Comparison of ENCODE assay signal across 22 cellular contexts in genomic region chr13:35699181-35699580, GRCh38.
DNase-seq lines count a peak whose midpoint lies in the region; ATAC-seq, FAIRE-seq and TF ChIP-seq lines count a peak whose summit lies in the region.
"Had no signal": no experiment of that assay in that cellular context is flagged by ENCODE, and none has a peak within 500 bp of the region (broad histone marks: within the 10 kb centered on the region; RNA-seq: fewer than 3 reads in every experiment).

No MANE protein-coding gene starts in this region.

- H3K9me3 ChIP-seq in astrocyte (ENCODE audit: insufficient read depth, low read depth, low read length) (no peaks in the 10 kb centered on the region), suprapubic skin (no peaks in the 10 kb centered on the region)

- peak overlapping the region; percentile 65 for H3K9ac ChIP-seq in astrocyte (ENCODE audit: low read length)
- H3K9ac ChIP-seq: parathyroid adenoma had no signal

- H3K9me2 ChIP-seq in GM23338 (ENCODE audit: insufficient read depth), result peaks cover 7% of the 10 kb centered on the region

- WGBS in suprapubic skin, result 67% methylated on average over 6 of the region's 6 CpGs

- no peak for TF ChIP-seq CTCF in GM23338 (conservative IDR thresholded peaks at IDR 0.05; ENCODE audit: low read depth in 2 of 2)
- TF ChIP-seq CTCF in astrocyte (IDR thresholded peaks at IDR 0.05; ENCODE audit: insufficient read depth, low read depth, low read length), result no peak
- no peak for TF ChIP-seq CTCF in suprapubic skin (IDR thresholded peaks at IDR 0.05)

- no peak for TF ChIP-seq POLR2A in suprapubic skin (IDR thresholded peaks at IDR 0.05)

- ATAC-seq in GM23338 (no peak), left ventricle myocardium superior (peak; percentile 74), HG02642 (IDR thresholded peaks at IDR 0.05; ENCODE audit: poor library complexity, unreplicated experiment) (no peak)
- ATAC-seq in stimulated activated memory B cell treated with anti-CD40 and anti-IgM and Interleukin-4, amounts not matched to agents 10 μg/mL and 1 μg/mL and 100 μg/mL, for 72 hours, result no peak
- ATAC-seq: effector memory CD8-positive, alpha-beta T cell had no signal

- H3K9me3 Mint-ChIP-seq in GM23338, result no peaks in the 10 kb centered on the region; the same call in 2 of the 3 replicates
- H3K9me3 Mint-ChIP-seq in astrocyte (ENCODE audit: unreplicated experiment), result no peaks in the 10 kb centered on the region
- H3K9me3 Mint-ChIP-seq in stimulated activated memory B cell treated with anti-CD40 and anti-IgM and Interleukin-4, amounts not matched to agents 10 μg/mL and 1 μg/mL and 100 μg/mL, for 72 hours, result peaks cover 3% of the 10 kb centered on the region

- TF ChIP-seq EP300 in suprapubic skin (IDR thresholded peaks at IDR 0.05), result no peak

- DNase-seq in GM23338 (ENCODE audit: low spot score) (no peak), astrocyte (ENCODE audit: low read depth) (peak; percentile 68), left ventricle myocardium superior (no peak), suprapubic skin (ENCODE audit: low spot score in 2 of 2) (peak in 1 of 2 donors; percentile 54), NCI-H1436 (lab: John Stamatoyannopoulos, UW) (no peak)
- no peak for DNase-seq in activated T-cell treated with anti-CD3 and anti-CD28 coated beads, Interleukin-2, amount 50 U/mL, for 48 hours
- DNase-seq: activated CD4-positive, alpha-beta T cell treated with anti-CD3 and anti-CD28 coated beads for 4 hours; activated CD8-positive, alpha-beta memory T cell treated with anti-CD3 and anti-CD28 coated beads, Interleukin-2, amount 50 U/mL, for 48 hours; activated naive CD4-positive, alpha-beta T cell treated with anti-CD3 and anti-CD28 coated beads, Interleukin-2, amount 10 ng/mL, durations not matched to agents 7 days and 5 days; C1 segment of cervical spinal cord; DMS53; effector memory CD8-positive, alpha-beta T cell; islet precursor cell; NCI-H1694 treated with DMSO at 0.1 percent for 48 hours; SHP77; spleen had no signal

- no peak overlapping the region for H3K4me3 Mint-ChIP-seq in GM23338
- H3K4me3 Mint-ChIP-seq in astrocyte (ENCODE audit: unreplicated experiment), result no peak overlapping the region
- no peak overlapping the region for H3K4me3 Mint-ChIP-seq in stimulated activated memory B cell treated with anti-CD40 and anti-IgM and Interleukin-4, amounts not matched to agents 10 μg/mL and 1 μg/mL and 100 μg/mL, for 72 hours
- H3K4me3 Mint-ChIP-seq: activated naive CD4-positive, alpha-beta T cell treated with anti-CD3 and anti-CD28 coated beads, Interleukin-2, amount 10 ng/mL, durations not matched to agents 7 days and 5 days; effector memory CD8-positive, alpha-beta T cell; stimulated activated naive CD8-positive, alpha-beta T cell treated with anti-CD3 and anti-CD28 coated beads, Interleukin-15, Interleukin-2, amounts not matched to agents 100 ng/mL and 50 ng/mL, for 24 hours had no signal

- H3K27me3 Mint-ChIP-seq in GM23338 (ENCODE audit: insufficient read depth, low read depth, poor library complexity) (peaks cover 7% of the 10 kb centered on the region), astrocyte (ENCODE audit: low read depth, unreplicated experiment) (peaks cover 2% of the 10 kb centered on the region)
- peaks cover 12% of the 10 kb centered on the region for H3K27me3 Mint-ChIP-seq in stimulated activated memory B cell treated with anti-CD40 and anti-IgM and Interleukin-4, amounts not matched to agents 10 μg/mL and 1 μg/mL and 100 μg/mL, for 72 hours
- H3K27me3 Mint-ChIP-seq: activated naive CD4-positive, alpha-beta T cell treated with anti-CD3 and anti-CD28 coated beads, Interleukin-2, amount 10 ng/mL, durations not matched to agents 7 days and 5 days; effector memory CD8-positive, alpha-beta T cell had no signal

- H3K4me3 ChIP-seq in GM23338, result no peak overlapping the region
- peak overlapping the region; percentile 43 for H3K4me3 ChIP-seq in astrocyte (ENCODE audit: insufficient read depth, low read depth, low read length)
- H3K4me3 ChIP-seq in suprapubic skin, result no peak overlapping the region
- H3K4me3 ChIP-seq: spleen had no signal

- FAIRE-seq in astrocyte (lab: Jason Lieb, UNC), result peak; percentile 72
- FAIRE-seq: bronchial epithelial cell, frontal cortex had no signal

- H3K27me3 ChIP-seq in GM23338 (ENCODE audit: insufficient read depth) (no peaks in the 10 kb centered on the region), astrocyte (ENCODE audit: insufficient read depth, low read length) (no peaks in the 10 kb centered on the region), suprapubic skin (no peaks in the 10 kb centered on the region)

- no peaks in the 10 kb centered on the region; the same call in 2 of the 3 replicates for H3K36me3 Mint-ChIP-seq in GM23338 (ENCODE audit: low read depth)
- H3K36me3 Mint-ChIP-seq in astrocyte (ENCODE audit: low read depth, unreplicated experiment), result peaks cover under 1% of the 10 kb centered on the region
- H3K36me3 Mint-ChIP-seq in stimulated activated memory B cell treated with anti-CD40 and anti-IgM and Interleukin-4, amounts not matched to agents 10 μg/mL and 1 μg/mL and 100 μg/mL, for 72 hours, result no peaks in the 10 kb centered on the region
- H3K36me3 Mint-ChIP-seq: activated naive CD4-positive, alpha-beta T cell treated with anti-CD3 and anti-CD28 coated beads, Interleukin-2, amount 10 ng/mL, durations not matched to agents 7 days and 5 days had no signal

- intact Hi-C loops in left ventricle myocardium superior (cut with micrococcal nuclease), result no loop called here

- H3K4me1 Mint-ChIP-seq in GM23338, result peaks cover 28% of the 10 kb centered on the region
- H3K4me1 Mint-ChIP-seq in astrocyte (ENCODE audit: low read depth, unreplicated experiment), result peaks cover 14% of the 10 kb centered on the region
- no peaks in the 10 kb centered on the region for H3K4me1 Mint-ChIP-seq in stimulated activated memory B cell treated with anti-CD40 and anti-IgM and Interleukin-4, amounts not matched to agents 10 μg/mL and 1 μg/mL and 100 μg/mL, for 72 hours
- H3K4me1 Mint-ChIP-seq: activated naive CD4-positive, alpha-beta T cell treated with anti-CD3 and anti-CD28 coated beads, Interleukin-2, amount 10 ng/mL, durations not matched to agents 7 days and 5 days had no signal

- H4K20me1 ChIP-seq in GM23338 (replicated peaks; ENCODE audit: insufficient read depth) (no peaks in the 10 kb centered on the region), astrocyte (ENCODE audit: insufficient read depth, low read length) (no peaks in the 10 kb centered on the region)

- H3K27ac ChIP-seq in GM23338 (ENCODE audit: low read depth) (no peak overlapping the region), astrocyte (ENCODE audit: low read depth, low read length) (peak overlapping the region; percentile 83), suprapubic skin (peak overlapping the region; percentile 18)
- H3K27ac ChIP-seq: parathyroid adenoma, spleen had no signal

- H3K27ac Mint-ChIP-seq in GM23338 (no peak overlapping the region), astrocyte (ENCODE audit: unreplicated experiment) (no peak overlapping the region)
- no peak overlapping the region for H3K27ac Mint-ChIP-seq in stimulated activated memory B cell treated with anti-CD40 and anti-IgM and Interleukin-4, amounts not matched to agents 10 μg/mL and 1 μg/mL and 100 μg/mL, for 72 hours
- H3K27ac Mint-ChIP-seq: activated naive CD4-positive, alpha-beta T cell treated with anti-CD3 and anti-CD28 coated beads, Interleukin-2, amount 10 ng/mL, durations not matched to agents 7 days and 5 days; effector memory CD8-positive, alpha-beta T cell; stimulated activated naive CD8-positive, alpha-beta T cell treated with anti-CD3 and anti-CD28 coated beads, Interleukin-15, Interleukin-2, amounts not matched to agents 100 ng/mL and 50 ng/mL, for 24 hours had no signal

- H3K4me2 ChIP-seq in GM23338, result no peak overlapping the region
- H3K4me2 ChIP-seq in astrocyte (ENCODE audit: low read length), result peak overlapping the region; percentile 78

- peak overlapping the region; percentile 8; the same call in 1 of the 2 replicates for H2AFZ ChIP-seq in GM23338
- peak overlapping the region; percentile 7 for H2AFZ ChIP-seq in astrocyte (ENCODE audit: low read depth, low read length)
- H2AFZ ChIP-seq: parathyroid adenoma had no signal

- H3K79me2 ChIP-seq in GM23338 (replicated peaks; ENCODE audit: insufficient read depth) (no peaks in the 10 kb centered on the region), astrocyte (ENCODE audit: insufficient read depth, low read length) (no peaks in the 10 kb centered on the region)
- H3K79me2 ChIP-seq: parathyroid adenoma had no signal

- H3K4me1 ChIP-seq in GM23338 (ENCODE audit: insufficient read depth), result peaks cover 24% of the 10 kb centered on the region; the same call in 1 of the 2 replicates
- H3K4me1 ChIP-seq in astrocyte (ENCODE audit: insufficient read depth, low read length), result peaks cover 34% of the 10 kb centered on the region
- H3K4me1 ChIP-seq in suprapubic skin, result peaks cover 4% of the 10 kb centered on the region
- H3K4me1 ChIP-seq: parathyroid adenoma, spleen had no signal

- H3K36me3 ChIP-seq in GM23338 (ENCODE audit: insufficient read depth), result no peaks in the 10 kb centered on the region
- H3K36me3 ChIP-seq in astrocyte (ENCODE audit: insufficient read depth, low read length), result no peaks in the 10 kb centered on the region
- no peaks in the 10 kb centered on the region for H3K36me3 ChIP-seq in suprapubic skin
- H3K36me3 ChIP-seq: spleen had no signal

- no peaks in the 10 kb centered on the region for H3F3A ChIP-seq in GM23338 (replicated peaks; ENCODE audit: low read depth)

TF ChIP-seq in GM23338, 12 proteins besides CTCF, POLR2A, EP300 and RAD21:
- TF ChIP-seq ZNF331 (CRISPR knock-in tag; IDR thresholded peaks at IDR 0.05; ENCODE audit: low read depth), result no peak
